16 cellular contexts compared by ENCODE assay signal in the genomic region with DNA sequence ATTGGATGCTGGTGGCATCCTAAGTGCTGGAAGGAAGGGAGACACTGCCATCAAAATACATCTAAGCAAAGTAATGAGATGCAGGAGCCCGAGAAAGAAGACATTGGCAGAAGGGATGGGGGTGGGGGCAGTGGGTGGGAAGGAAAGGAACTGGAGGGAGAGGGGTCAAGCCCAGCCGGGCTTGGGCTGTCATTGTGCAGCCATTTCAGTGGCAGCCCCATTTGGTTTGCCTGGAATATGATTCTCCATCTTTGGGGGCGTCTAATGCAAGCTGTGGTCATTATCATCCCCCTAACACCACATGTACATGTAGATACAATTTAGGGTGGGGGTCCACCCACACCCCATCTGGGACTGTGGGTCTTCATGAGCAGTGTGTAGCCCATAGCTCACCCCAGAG. TPM values are rescaled to one million over a fixed set of nuclear protein-coding genes. Genes with fewer than 3 reads are reported as not detected.
"Had no signal": no experiment of that assay in that cellular context is flagged by ENCODE, and none has a peak within 500 bp of the region (broad histone marks: within the 10 kb centered on the region; RNA-seq: fewer than 3 reads in every experiment).

No MANE protein-coding gene starts in this region.

- H3K36me3 ChIP-seq: esophagus squamous epithelium, WERI-Rb-1 had no signal

- H3K4me3 ChIP-seq: body of pancreas, esophagus squamous epithelium, lung had no signal

- DNase-seq: activated CD4-positive, alpha-beta T cell treated with anti-CD3 and anti-CD28 coated beads, Interleukin-2, amount 50 U/mL, for 48 hours; activated gamma-delta T cell treated with Interleukin-2 at 50 U/mL for 16 hours; body of pancreas; effector CD8-positive, alpha-beta T cell; esophagus squamous epithelium; Right ventricle myocardium superior; stimulated activated CD4-positive, alpha-beta T cell treated with anti-CD3 and anti-CD28 coated beads, Interleukin-2, amount 100 ng/mL, for 24 hours; stimulated activated naive CD8-positive, alpha-beta T cell treated with anti-CD3 and anti-CD28 coated beads, Interleukin-15, amount 100 ng/mL, for 72 hours; SW 1271; WERI-Rb-1 had no signal

- H3K27me3 ChIP-seq: body of pancreas, esophagus squamous epithelium had no signal

- H3K27ac ChIP-seq: body of pancreas, WERI-Rb-1 had no signal

- H3K9me3 ChIP-seq: body of pancreas, esophagus squamous epithelium had no signal

RNA-seq across cellular contexts. Expression of gene ACCSL, which starts 13.9 kb away (rescaled TPM):
- total RNA-seq: activated T-helper 1 cell treated with anti-CD3 and anti-CD28 coated beads, Interleukin-12 subunit alpha, Interleukin-12 subunit beta, Interleukin-2, Interleukin-4 antibody, amounts not matched to agents 30 ng/mL and 10 ng/mL and 1 ng/mL, durations not matched to agents 14 hours and 24 hours and 36 hours; body of pancreas; endothelial cell of umbilical vein; esophagus squamous epithelium; natural killer cell treated with Interleukin-12 subunit alpha and Interleukin-12 subunit beta and Interleukin-15 and Interleukin-18, amount 100 ng/mL, for 72 hours; posterior vena cava; Right ventricle myocardium superior; T-helper 2 cell treated with Interferon-gamma antibody and Interleukin-4, amounts not matched to agents 100 ng/mL and 5 ng/mL, for 36 hours had no signal
- polyA plus RNA-seq: endothelial cell of umbilical vein had no signal
